Comparison of ENCODE assay signal across 8 cellular contexts in genomic region chr1:111603979-111604378, GRCh38. TPM values are rescaled to one million over a fixed set of nuclear protein-coding genes. Genes with fewer than 3 reads are reported as not detected.
DNase-seq lines count a peak whose midpoint lies in the region; ATAC-seq and TF ChIP-seq lines count a peak whose summit lies in the region.

No MANE protein-coding gene starts in this region.

- CTCF ChIA-PET in activated CD4-positive, alpha-beta memory T cell treated with anti-CD3 and anti-CD28 coated beads, Interleukin-2, amount 10 ng/mL, durations not matched to agents 7 days and 5 days (lab: Charles Lee) = interaction anchor here (1.3 to 7.2 kb wide), 10 partner anchors 9 to 155 kb away, joined by 3 to 61 read pairs (median 8); partner anchors contain the start of genes ATP5PB, RAP1A and WDR77

- H3K4me1 Mint-ChIP-seq in activated CD4-positive, alpha-beta memory T cell treated with anti-CD3 and anti-CD28 coated beads, Interleukin-2, amount 10 ng/mL, durations not matched to agents 7 days and 5 days = peaks cover 75% of the 10 kb centered on the region
- H3K4me1 Mint-ChIP-seq in memory B cell = peaks cover 53% of the 10 kb centered on the region

- no peaks in the 10 kb centered on the region for H3K36me3 ChIP-seq in upper lobe of right lung

- H3K9me3 Mint-ChIP-seq in activated CD4-positive, alpha-beta memory T cell treated with anti-CD3 and anti-CD28 coated beads, Interleukin-2, amount 10 ng/mL, durations not matched to agents 7 days and 5 days = no peaks in the 10 kb centered on the region
- H3K9me3 Mint-ChIP-seq in memory B cell = no peaks in the 10 kb centered on the region

- H3K36me3 Mint-ChIP-seq in activated CD4-positive, alpha-beta memory T cell treated with anti-CD3 and anti-CD28 coated beads, Interleukin-2, amount 10 ng/mL, durations not matched to agents 7 days and 5 days (ENCODE audit: low read depth) = peaks cover 29% of the 10 kb centered on the region
- no peaks in the 10 kb centered on the region for H3K36me3 Mint-ChIP-seq in memory B cell

- no peak for TF ChIP-seq CTCF in upper lobe of right lung (IDR thresholded peaks at IDR 0.05)

- intact Hi-C loops in left cardiac atrium (cut with DNase I) (no loop called here), Right ventricle myocardium superior (cut with DNase I) (no loop called here), upper lobe of right lung (cut with DNase I) (no loop called here)

- H3K27me3 ChIP-seq in upper lobe of right lung = no peaks in the 10 kb centered on the region

- ATAC-seq in left cardiac atrium (peak; percentile 63 to 86), Right ventricle myocardium superior (ENCODE audit: poor library complexity) (no peak), memory B cell (ENCODE audit: low read depth) (peak; percentile 75), upper lobe of right lung (peak; percentile 77)

- H3K27me3 Mint-ChIP-seq in activated CD4-positive, alpha-beta memory T cell treated with anti-CD3 and anti-CD28 coated beads, Interleukin-2, amount 10 ng/mL, durations not matched to agents 7 days and 5 days = no peaks in the 10 kb centered on the region
- no peaks in the 10 kb centered on the region for H3K27me3 Mint-ChIP-seq in memory B cell

- peak overlapping the region; percentile 76 for H3K4me3 Mint-ChIP-seq in activated CD4-positive, alpha-beta memory T cell treated with anti-CD3 and anti-CD28 coated beads, Interleukin-2, amount 10 ng/mL, durations not matched to agents 7 days and 5 days
- H3K4me3 Mint-ChIP-seq in memory B cell = peak overlapping the region; percentile 47

- H3K27ac ChIP-seq in upper lobe of right lung = no peak overlapping the region

- H3K27ac Mint-ChIP-seq in activated CD4-positive, alpha-beta memory T cell treated with anti-CD3 and anti-CD28 coated beads, Interleukin-2, amount 10 ng/mL, durations not matched to agents 7 days and 5 days = peak overlapping the region; percentile 98
- H3K27ac Mint-ChIP-seq in memory B cell = peak overlapping the region; percentile 89

- no peaks in the 10 kb centered on the region for H3K9me3 ChIP-seq in upper lobe of right lung

- DNase-seq in left cardiac atrium (peak; percentile 28), Right ventricle myocardium superior (no peak), memory B cell (ENCODE audit: low spot score in 2 of 2) (no peak), upper lobe of right lung (no peak), GM19238 (ENCODE audit: insufficient read length, low spot score) (no peak), DMS114 treated with DMSO at 0.1 percent for 48 hours (lab: John Stamatoyannopoulos, UW; ENCODE audit: unreplicated experiment) (no peak), NCI-H128 (lab: John Stamatoyannopoulos, UW; ENCODE audit: unreplicated experiment) (no peak)
- peak; percentile 92 for DNase-seq in activated CD4-positive, alpha-beta memory T cell treated with anti-CD3 and anti-CD28 coated beads, Interleukin-2, amount 10 ng/mL, durations not matched to agents 7 days and 5 days

- POLR2A ChIA-PET in activated CD4-positive, alpha-beta memory T cell treated with anti-CD3 and anti-CD28 coated beads, Interleukin-2, amount 10 ng/mL, durations not matched to agents 7 days and 5 days (lab: Charles Lee) = interaction anchor here (0.7 to 17.5 kb wide), 25 partner anchors 8 to 728 kb away, joined by 3 to 641 read pairs (median 5); partner anchors contain the start of genes ADORA3, RAP1A and TMIGD3

- peaks cover 14% of the 10 kb centered on the region for H3K4me1 ChIP-seq in upper lobe of right lung

- no peak overlapping the region for H3K4me3 ChIP-seq in upper lobe of right lung

RNA-seq across cellular contexts. Expression of gene RAP1A, which starts 15.6 kb away (rescaled TPM):
- total RNA-seq in left cardiac atrium (100 to 1,000 TPM in 1 of 2 donors, 10 to 100 TPM in 1; 84.2 to 103 TPM), Right ventricle myocardium superior (97.2 TPM), upper lobe of right lung (118 TPM)
- total RNA-seq in activated CD4-positive, alpha-beta memory T cell treated with anti-CD3 and anti-CD28 coated beads, Interleukin-2, amount 10 ng/mL, durations not matched to agents 7 days and 5 days = 100 to 1,000 TPM; 219 to 221 TPM

Comparison
In these comparisons a context has a peak if more than half of its experiments do, and no peak if none do; other contexts are left out.
1. DNase-seq: peak in left cardiac atrium (single experiment) and activated CD4-positive, alpha-beta memory T cell treated with anti-CD3 and anti-CD28 coated beads, Interleukin-2, amount 10 ng/mL, durations not matched to agents 7 days and 5 days (single experiment); none in Right ventricle myocardium superior (single experiment), memory B cell (0 of 2), upper lobe of right lung (single experiment), GM19238 (single experiment), DMS114 treated with DMSO at 0.1 percent for 48 hours (single experiment) and NCI-H128 (single experiment).